ENCODE assay signal across 1 cellular context in the genomic region with DNA sequence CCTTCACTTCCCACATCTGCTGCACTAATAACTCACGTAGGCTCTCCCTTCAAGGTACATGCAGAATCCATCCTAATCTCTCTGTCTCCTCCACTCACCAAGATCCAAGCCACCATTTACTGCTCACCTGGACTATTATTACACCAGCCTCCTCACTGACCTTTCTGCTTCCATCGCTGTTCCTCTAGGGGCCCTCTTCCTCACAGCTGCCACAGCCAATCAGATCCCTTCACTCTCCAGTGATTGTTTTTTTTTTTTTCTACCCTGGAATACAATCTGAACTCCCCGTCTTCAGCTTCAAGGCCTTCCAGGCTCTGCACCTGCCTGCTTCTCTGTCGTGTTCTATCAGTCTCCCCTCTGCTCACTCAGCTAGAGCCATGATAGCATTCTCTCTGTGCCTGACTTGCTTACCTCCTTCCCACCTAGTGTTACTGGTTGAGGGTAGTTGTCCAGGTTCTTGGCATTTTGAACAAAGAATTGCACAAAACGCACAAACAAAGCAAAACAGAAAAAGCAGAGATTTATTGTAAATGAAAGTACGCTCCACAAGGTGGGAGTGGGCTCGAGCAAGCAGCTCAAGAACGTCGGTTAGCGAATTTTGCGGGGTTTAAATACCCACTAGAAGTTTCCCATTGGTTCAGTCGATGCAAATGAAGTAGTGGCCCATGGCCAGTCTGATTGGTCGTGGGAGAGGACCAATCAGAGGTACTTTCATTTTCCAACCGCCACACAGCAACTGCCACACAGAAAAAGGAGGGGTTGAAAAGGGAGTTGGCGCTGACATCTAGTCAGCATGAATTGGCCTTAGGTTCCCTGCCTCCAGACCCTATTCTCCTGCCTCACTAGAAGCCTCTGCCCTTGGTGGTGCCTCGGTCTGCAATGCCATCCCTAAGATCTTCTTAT.
TF ChIP-seq lines count a peak whose summit lies in the region.

No MANE protein-coding gene starts in this region.

TF ChIP-seq in GM23338, 12 proteins besides CTCF, POLR2A, EP300 and RAD21 (continued from another document):
- TF ChIP-seq REST (IDR thresholded peaks at IDR 0.05; ENCODE audit: unreplicated experiment) (no peak), ZNF331 (CRISPR knock-in tag; IDR thresholded peaks at IDR 0.05; ENCODE audit: low read depth) (no peak), JUNB (IDR thresholded peaks at IDR 0.05; ENCODE audit: unreplicated experiment) (no peak), ZNF114 (CRISPR knock-in tag; IDR thresholded peaks at IDR 0.05) (no peak), NANOG (IDR thresholded peaks at IDR 0.05; ENCODE audit: borderline replicate concordance) (no peak), ETS1 (IDR thresholded peaks at IDR 0.05) (no peak), EZH2 (IDR thresholded peaks at IDR 0.05; ENCODE audit: low read depth, unreplicated experiment) (no peak), POLR2AphosphoS5 (IDR thresholded peaks at IDR 0.05; ENCODE audit: low read depth) (no peak), CREB1 (CRISPR knock-in tag; IDR thresholded peaks at IDR 0.05; ENCODE audit: low read depth) (no peak)
- TF ChIP-seq, protein P1, sequence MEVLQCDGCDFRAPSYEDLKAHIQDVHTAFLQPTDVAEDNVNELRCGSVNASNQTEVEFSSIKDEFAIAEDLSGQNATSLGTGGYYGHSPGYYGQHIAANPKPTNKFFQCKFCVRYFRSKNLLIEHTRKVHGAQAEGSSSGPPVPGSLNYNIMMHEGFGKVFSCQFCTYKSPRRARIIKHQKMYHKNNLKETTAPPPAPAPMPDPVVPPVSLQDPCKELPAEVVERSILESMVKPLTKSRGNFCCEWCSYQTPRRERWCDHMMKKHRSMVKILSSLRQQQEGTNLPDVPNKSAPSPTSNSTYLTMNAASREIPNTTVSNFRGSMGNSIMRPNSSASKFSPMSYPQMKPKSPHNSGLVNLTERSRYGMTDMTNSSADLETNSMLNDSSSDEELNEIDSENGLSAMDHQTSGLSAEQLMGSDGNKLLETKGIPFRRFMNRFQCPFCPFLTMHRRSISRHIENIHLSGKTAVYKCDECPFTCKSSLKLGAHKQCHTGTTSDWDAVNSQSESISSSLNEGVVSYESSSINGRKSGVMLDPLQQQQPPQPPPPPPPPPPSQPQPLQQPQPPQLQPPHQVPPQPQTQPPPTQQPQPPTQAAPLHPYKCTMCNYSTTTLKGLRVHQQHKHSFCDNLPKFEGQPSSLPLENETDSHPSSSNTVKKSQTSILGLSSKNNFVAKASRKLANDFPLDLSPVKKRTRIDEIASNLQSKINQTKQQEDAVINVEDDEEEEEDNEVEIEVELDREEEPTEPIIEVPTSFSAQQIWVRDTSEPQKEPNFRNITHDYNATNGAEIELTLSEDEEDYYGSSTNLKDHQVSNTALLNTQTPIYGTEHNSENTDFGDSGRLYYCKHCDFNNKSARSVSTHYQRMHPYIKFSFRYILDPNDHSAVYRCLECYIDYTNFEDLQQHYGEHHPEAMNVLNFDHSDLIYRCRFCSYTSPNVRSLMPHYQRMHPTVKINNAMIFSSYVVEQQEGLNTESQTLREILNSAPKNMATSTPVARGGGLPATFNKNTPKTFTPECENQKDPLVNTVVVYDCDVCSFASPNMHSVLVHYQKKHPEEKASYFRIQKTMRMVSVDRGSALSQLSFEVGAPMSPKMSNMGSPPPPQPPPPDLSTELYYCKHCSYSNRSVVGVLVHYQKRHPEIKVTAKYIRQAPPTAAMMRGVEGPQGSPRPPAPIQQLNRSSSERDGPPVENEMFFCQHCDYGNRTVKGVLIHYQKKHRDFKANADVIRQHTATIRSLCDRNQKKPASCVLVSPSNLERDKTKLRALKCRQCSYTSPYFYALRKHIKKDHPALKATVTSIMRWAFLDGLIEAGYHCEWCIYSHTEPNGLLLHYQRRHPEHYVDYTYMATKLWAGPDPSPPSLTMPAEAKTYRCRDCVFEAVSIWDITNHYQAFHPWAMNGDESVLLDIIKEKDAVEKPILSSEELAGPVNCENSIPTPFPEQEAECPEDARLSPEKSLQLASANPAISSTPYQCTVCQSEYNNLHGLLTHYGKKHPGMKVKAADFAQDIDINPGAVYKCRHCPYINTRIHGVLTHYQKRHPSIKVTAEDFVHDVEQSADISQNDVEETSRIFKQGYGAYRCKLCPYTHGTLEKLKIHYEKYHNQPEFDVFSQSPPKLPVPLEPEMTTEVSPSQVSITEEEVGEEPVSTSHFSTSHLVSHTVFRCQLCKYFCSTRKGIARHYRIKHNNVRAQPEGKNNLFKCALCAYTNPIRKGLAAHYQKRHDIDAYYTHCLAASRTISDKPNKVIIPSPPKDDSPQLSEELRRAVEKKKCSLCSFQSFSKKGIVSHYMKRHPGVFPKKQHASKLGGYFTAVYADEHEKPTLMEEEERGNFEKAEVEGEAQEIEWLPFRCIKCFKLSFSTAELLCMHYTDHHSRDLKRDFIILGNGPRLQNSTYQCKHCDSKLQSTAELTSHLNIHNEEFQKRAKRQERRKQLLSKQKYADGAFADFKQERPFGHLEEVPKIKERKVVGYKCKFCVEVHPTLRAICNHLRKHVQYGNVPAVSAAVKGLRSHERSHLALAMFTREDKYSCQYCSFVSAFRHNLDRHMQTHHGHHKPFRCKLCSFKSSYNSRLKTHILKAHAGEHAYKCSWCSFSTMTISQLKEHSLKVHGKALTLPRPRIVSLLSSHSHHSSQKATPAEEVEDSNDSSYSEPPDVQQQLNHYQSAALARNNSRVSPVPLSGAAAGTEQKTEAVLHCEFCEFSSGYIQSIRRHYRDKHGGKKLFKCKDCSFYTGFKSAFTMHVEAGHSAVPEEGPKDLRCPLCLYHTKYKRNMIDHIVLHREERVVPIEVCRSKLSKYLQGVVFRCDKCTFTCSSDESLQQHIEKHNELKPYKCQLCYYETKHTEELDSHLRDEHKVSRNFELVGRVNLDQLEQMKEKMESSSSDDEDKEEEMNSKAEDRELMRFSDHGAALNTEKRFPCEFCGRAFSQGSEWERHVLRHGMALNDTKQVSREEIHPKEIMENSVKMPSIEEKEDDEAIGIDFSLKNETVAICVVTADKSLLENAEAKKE (CRISPR knock-in tag; IDR thresholded peaks at IDR 0.05) = no peak
